In genomic region chr3:122299872-122300460, GRCh38 we compare ENCODE assay signal across 1 cellular context.
TF ChIP-seq lines count a peak whose summit lies in the region.

No MANE protein-coding gene starts in this region.

TF ChIP-seq in GM23338, 12 proteins besides CTCF, POLR2A, EP300 and RAD21 (continued from another document):
- TF ChIP-seq, protein P1, sequence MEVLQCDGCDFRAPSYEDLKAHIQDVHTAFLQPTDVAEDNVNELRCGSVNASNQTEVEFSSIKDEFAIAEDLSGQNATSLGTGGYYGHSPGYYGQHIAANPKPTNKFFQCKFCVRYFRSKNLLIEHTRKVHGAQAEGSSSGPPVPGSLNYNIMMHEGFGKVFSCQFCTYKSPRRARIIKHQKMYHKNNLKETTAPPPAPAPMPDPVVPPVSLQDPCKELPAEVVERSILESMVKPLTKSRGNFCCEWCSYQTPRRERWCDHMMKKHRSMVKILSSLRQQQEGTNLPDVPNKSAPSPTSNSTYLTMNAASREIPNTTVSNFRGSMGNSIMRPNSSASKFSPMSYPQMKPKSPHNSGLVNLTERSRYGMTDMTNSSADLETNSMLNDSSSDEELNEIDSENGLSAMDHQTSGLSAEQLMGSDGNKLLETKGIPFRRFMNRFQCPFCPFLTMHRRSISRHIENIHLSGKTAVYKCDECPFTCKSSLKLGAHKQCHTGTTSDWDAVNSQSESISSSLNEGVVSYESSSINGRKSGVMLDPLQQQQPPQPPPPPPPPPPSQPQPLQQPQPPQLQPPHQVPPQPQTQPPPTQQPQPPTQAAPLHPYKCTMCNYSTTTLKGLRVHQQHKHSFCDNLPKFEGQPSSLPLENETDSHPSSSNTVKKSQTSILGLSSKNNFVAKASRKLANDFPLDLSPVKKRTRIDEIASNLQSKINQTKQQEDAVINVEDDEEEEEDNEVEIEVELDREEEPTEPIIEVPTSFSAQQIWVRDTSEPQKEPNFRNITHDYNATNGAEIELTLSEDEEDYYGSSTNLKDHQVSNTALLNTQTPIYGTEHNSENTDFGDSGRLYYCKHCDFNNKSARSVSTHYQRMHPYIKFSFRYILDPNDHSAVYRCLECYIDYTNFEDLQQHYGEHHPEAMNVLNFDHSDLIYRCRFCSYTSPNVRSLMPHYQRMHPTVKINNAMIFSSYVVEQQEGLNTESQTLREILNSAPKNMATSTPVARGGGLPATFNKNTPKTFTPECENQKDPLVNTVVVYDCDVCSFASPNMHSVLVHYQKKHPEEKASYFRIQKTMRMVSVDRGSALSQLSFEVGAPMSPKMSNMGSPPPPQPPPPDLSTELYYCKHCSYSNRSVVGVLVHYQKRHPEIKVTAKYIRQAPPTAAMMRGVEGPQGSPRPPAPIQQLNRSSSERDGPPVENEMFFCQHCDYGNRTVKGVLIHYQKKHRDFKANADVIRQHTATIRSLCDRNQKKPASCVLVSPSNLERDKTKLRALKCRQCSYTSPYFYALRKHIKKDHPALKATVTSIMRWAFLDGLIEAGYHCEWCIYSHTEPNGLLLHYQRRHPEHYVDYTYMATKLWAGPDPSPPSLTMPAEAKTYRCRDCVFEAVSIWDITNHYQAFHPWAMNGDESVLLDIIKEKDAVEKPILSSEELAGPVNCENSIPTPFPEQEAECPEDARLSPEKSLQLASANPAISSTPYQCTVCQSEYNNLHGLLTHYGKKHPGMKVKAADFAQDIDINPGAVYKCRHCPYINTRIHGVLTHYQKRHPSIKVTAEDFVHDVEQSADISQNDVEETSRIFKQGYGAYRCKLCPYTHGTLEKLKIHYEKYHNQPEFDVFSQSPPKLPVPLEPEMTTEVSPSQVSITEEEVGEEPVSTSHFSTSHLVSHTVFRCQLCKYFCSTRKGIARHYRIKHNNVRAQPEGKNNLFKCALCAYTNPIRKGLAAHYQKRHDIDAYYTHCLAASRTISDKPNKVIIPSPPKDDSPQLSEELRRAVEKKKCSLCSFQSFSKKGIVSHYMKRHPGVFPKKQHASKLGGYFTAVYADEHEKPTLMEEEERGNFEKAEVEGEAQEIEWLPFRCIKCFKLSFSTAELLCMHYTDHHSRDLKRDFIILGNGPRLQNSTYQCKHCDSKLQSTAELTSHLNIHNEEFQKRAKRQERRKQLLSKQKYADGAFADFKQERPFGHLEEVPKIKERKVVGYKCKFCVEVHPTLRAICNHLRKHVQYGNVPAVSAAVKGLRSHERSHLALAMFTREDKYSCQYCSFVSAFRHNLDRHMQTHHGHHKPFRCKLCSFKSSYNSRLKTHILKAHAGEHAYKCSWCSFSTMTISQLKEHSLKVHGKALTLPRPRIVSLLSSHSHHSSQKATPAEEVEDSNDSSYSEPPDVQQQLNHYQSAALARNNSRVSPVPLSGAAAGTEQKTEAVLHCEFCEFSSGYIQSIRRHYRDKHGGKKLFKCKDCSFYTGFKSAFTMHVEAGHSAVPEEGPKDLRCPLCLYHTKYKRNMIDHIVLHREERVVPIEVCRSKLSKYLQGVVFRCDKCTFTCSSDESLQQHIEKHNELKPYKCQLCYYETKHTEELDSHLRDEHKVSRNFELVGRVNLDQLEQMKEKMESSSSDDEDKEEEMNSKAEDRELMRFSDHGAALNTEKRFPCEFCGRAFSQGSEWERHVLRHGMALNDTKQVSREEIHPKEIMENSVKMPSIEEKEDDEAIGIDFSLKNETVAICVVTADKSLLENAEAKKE (CRISPR knock-in tag; IDR thresholded peaks at IDR 0.05): no peak
- TF ChIP-seq ZNF114 (CRISPR knock-in tag; IDR thresholded peaks at IDR 0.05): no peak
- TF ChIP-seq EZH2phosphoT487 (IDR thresholded peaks at IDR 0.05; ENCODE audit: unreplicated experiment): no peak
- no peak for TF ChIP-seq CREB1 (CRISPR knock-in tag; IDR thresholded peaks at IDR 0.05; ENCODE audit: low read depth)
- TF ChIP-seq POLR2AphosphoS5 (IDR thresholded peaks at IDR 0.05; ENCODE audit: low read depth): no peak
- no peak for TF ChIP-seq STAT1 (IDR thresholded peaks at IDR 0.05; ENCODE audit: unreplicated experiment)
- TF ChIP-seq NANOG (IDR thresholded peaks at IDR 0.05; ENCODE audit: borderline replicate concordance): no peak
